In genomic region chr7:143256932-143257331, GRCh38 we compare ENCODE assay signal across 1 cellular context.
TF ChIP-seq lines count a peak whose summit lies in the region.

No MANE protein-coding gene starts in this region.

TF ChIP-seq in HepG2, 621 proteins besides CTCF, POLR2A, EP300 and RAD21:
- no peak for TF ChIP-seq TGIF2 (CRISPR knock-in tag; IDR thresholded peaks at IDR 0.05)
TF ChIP-seq in HepG2: peak in this region for 0.
